ENCODE assay signal across 2 cellular contexts in genomic region chr2:151672277-151672676, GRCh38.
TF ChIP-seq lines count a peak whose summit lies in the region.

No MANE protein-coding gene starts in this region.

TF ChIP-seq in HepG2, 621 proteins besides CTCF, POLR2A, EP300 and RAD21 (continued from another document):
- TF ChIP-seq ATF4 (CRISPR knock-in tag; IDR thresholded peaks at IDR 0.05), result peak in 1 of 2 experiments; percentile 91; a peak in 2 of 4 replicates

TF ChIP-seq in neural cell, 6 proteins besides CTCF, POLR2A, EP300 and RAD21 (continued from another document):
- TF ChIP-seq, protein P1, sequence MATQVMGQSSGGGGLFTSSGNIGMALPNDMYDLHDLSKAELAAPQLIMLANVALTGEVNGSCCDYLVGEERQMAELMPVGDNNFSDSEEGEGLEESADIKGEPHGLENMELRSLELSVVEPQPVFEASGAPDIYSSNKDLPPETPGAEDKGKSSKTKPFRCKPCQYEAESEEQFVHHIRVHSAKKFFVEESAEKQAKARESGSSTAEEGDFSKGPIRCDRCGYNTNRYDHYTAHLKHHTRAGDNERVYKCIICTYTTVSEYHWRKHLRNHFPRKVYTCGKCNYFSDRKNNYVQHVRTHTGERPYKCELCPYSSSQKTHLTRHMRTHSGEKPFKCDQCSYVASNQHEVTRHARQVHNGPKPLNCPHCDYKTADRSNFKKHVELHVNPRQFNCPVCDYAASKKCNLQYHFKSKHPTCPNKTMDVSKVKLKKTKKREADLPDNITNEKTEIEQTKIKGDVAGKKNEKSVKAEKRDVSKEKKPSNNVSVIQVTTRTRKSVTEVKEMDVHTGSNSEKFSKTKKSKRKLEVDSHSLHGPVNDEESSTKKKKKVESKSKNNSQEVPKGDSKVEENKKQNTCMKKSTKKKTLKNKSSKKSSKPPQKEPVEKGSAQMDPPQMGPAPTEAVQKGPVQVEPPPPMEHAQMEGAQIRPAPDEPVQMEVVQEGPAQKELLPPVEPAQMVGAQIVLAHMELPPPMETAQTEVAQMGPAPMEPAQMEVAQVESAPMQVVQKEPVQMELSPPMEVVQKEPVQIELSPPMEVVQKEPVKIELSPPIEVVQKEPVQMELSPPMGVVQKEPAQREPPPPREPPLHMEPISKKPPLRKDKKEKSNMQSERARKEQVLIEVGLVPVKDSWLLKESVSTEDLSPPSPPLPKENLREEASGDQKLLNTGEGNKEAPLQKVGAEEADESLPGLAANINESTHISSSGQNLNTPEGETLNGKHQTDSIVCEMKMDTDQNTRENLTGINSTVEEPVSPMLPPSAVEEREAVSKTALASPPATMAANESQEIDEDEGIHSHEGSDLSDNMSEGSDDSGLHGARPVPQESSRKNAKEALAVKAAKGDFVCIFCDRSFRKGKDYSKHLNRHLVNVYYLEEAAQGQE (IDR thresholded peaks at IDR 0.05; ENCODE audit: borderline replicate concordance), result no peak
